1 cellular context compared by ENCODE assay signal in genomic region chr22:38348751-38349496, GRCh38.
A peak's percentile ranks its signal among the peaks of the same experiment; 100 is the strongest.
TF ChIP-seq lines count a peak whose summit lies in the region.

No MANE protein-coding gene starts in this region.

TF ChIP-seq in GM12878, 131 proteins besides CTCF, POLR2A, EP300 and RAD21:
- TF ChIP-seq ZSCAN29 (IDR thresholded peaks at IDR 0.05) = no peak
- no peak for TF ChIP-seq MAX (IDR thresholded peaks at IDR 0.05; ENCODE audit: low read depth, low read length)
- TF ChIP-seq BCL3 (IDR thresholded peaks at IDR 0.05; ENCODE audit: borderline replicate concordance, insufficient read depth, low read depth, low read length, poor library complexity, severe bottlenecking) = peak; percentile 14
- TF ChIP-seq BMI1 (IDR thresholded peaks at IDR 0.05; ENCODE audit: borderline replicate concordance) = no peak
- no peak for TF ChIP-seq ZNF24 (IDR thresholded peaks at IDR 0.05)
- no peak for TF ChIP-seq EGR1 (IDR thresholded peaks at IDR 0.05; ENCODE audit: borderline replicate concordance in 1 of 2, low read depth in 2 of 2, low read length in 2 of 2)
